8 cellular contexts compared by ENCODE assay signal in genomic region chr3:49358217-49358883, GRCh38. TPM values are rescaled to one million over a fixed set of nuclear protein-coding genes. Genes with fewer than 3 reads are reported as not detected.
A peak's percentile ranks its signal among the peaks of the same experiment; 100 is the strongest.
DNase-seq lines count a peak whose midpoint lies in the region; ATAC-seq lines count a peak whose summit lies in the region.

TSS of gene GPX1 (minus strand) at chr3:49358353. CDS start at chr3:49358278, 75 bp downstream.

- no peaks in the 10 kb centered on the region for H3K9me3 Mint-ChIP-seq in naive B cell
- H3K9me3 Mint-ChIP-seq in stimulated activated memory B cell treated with anti-CD40 and anti-IgM and Interleukin-4, amounts not matched to agents 10 μg/mL and 1 μg/mL and 100 μg/mL, for 72 hours: no peaks in the 10 kb centered on the region

- peak within 1 kb of the TSS; percentile 67 for H3K27ac ChIP-seq in Karpas-422 (ENCODE audit: low read length)

- H3K4me2 ChIP-seq in Karpas-422 (ENCODE audit: low read depth, low read length, poor library complexity, severe bottlenecking): peak within 1 kb of the TSS; percentile 67

- ATAC-seq in GM21723 (IDR thresholded peaks at IDR 0.05; ENCODE audit: unreplicated experiment) (peak; percentile 91), naive B cell (ENCODE audit: low read depth in 2 of 2) (peak; percentile 70)
- peak; percentile 95 for ATAC-seq in stimulated activated memory B cell treated with anti-CD40 and anti-IgM and Interleukin-4, amounts not matched to agents 10 μg/mL and 1 μg/mL and 100 μg/mL, for 72 hours

- peak within 1 kb of the TSS; percentile 70 for H3K4me3 ChIP-seq in Karpas-422 (ENCODE audit: low read length)

- peaks cover 24% of the 10 kb centered on the region for H3K4me1 ChIP-seq in Karpas-422 (ENCODE audit: low read length)

- no peaks in the 10 kb centered on the region for H3K9me3 ChIP-seq in Karpas-422 (ENCODE audit: low read length)

- H3K4me3 Mint-ChIP-seq in naive B cell: peak within 1 kb of the TSS; percentile 92 to 99 (median 98)
- peak within 1 kb of the TSS; percentile 87 for H3K4me3 Mint-ChIP-seq in stimulated activated memory B cell treated with anti-CD40 and anti-IgM and Interleukin-4, amounts not matched to agents 10 μg/mL and 1 μg/mL and 100 μg/mL, for 72 hours

- peaks cover 17% of the 10 kb centered on the region for H3K36me3 ChIP-seq in Karpas-422 (ENCODE audit: insufficient read depth, low read length)

- peaks cover 9 to 54% (median 35%) of the 10 kb centered on the region in 3 donors for H3K4me1 Mint-ChIP-seq in naive B cell
- peaks cover 36% of the 10 kb centered on the region for H3K4me1 Mint-ChIP-seq in stimulated activated memory B cell treated with anti-CD40 and anti-IgM and Interleukin-4, amounts not matched to agents 10 μg/mL and 1 μg/mL and 100 μg/mL, for 72 hours

- DNase-seq in DMS53 treated with DMSO at 0.1 percent for 48 hours (lab: John Stamatoyannopoulos, UW; ENCODE audit: unreplicated experiment) (peak; percentile 15), Karpas-422 (peak; percentile 96), RPMI8226 (peak; percentile 84), fibroblast of gingiva (ENCODE audit: low read depth) (peak; percentile 97), naive B cell (peak; percentile 71)
- peak; percentile 46 to 64 for DNase-seq in activated T-helper 1 cell treated with anti-CD3 and anti-CD28 coated beads, Interleukin-2, amount 50 U/mL, for 16 hours (ENCODE audit: low read depth in 1 of 2, low spot score in 1 of 2)

- peaks cover 15% of the 10 kb centered on the region for H3K79me2 ChIP-seq in Karpas-422 (ENCODE audit: low read length)

- peak within 1 kb of the TSS; percentile 96 to 99 (median 98) for H3K27ac Mint-ChIP-seq in naive B cell
- H3K27ac Mint-ChIP-seq in stimulated activated memory B cell treated with anti-CD40 and anti-IgM and Interleukin-4, amounts not matched to agents 10 μg/mL and 1 μg/mL and 100 μg/mL, for 72 hours: peak within 1 kb of the TSS; percentile 93

- no peaks in the 10 kb centered on the region for H4K20me1 ChIP-seq in Karpas-422 (ENCODE audit: insufficient read depth, low read depth, low read length)

- no peaks in the 10 kb centered on the region for H3K27me3 ChIP-seq in Karpas-422 (ENCODE audit: low read length)

- no peaks in the 10 kb centered on the region for H3K9me2 ChIP-seq in Karpas-422 (replicated peaks; ENCODE audit: insufficient read depth, low read length)

- peak within 1 kb of the TSS; percentile 76 for H3K9ac ChIP-seq in Karpas-422 (ENCODE audit: low read length)

- no peak within 1 kb of the TSS; the same call in 1 of the 2 replicates for H2AFZ ChIP-seq in Karpas-422 (ENCODE audit: low read length)

- no peaks in the 10 kb centered on the region for H3K27me3 Mint-ChIP-seq in naive B cell
- no peaks in the 10 kb centered on the region for H3K27me3 Mint-ChIP-seq in stimulated activated memory B cell treated with anti-CD40 and anti-IgM and Interleukin-4, amounts not matched to agents 10 μg/mL and 1 μg/mL and 100 μg/mL, for 72 hours

- H3K36me3 Mint-ChIP-seq in naive B cell: peaks cover 7 to 16% of the 10 kb centered on the region in 2 donors
- H3K36me3 Mint-ChIP-seq in stimulated activated memory B cell treated with anti-CD40 and anti-IgM and Interleukin-4, amounts not matched to agents 10 μg/mL and 1 μg/mL and 100 μg/mL, for 72 hours: peaks cover 52% of the 10 kb centered on the region

RNA-seq across cellular contexts. Expression of gene GPX1, which starts in this region (rescaled TPM):
- total RNA-seq in Karpas-422 (2014; rRNA removed; shearing (Covaris generic); ENCODE audit: low replicate concordance): 89.0 and 127 TPM in 2 replicates
- polyA plus RNA-seq in naive B cell (ENCODE audit: low read depth in 6 of 6): 100 to 1,000 TPM; 289 to 380 (median 329) TPM

Comparison
In these comparisons a context has a peak if more than half of its experiments do, and no peak if none do; other contexts are left out.
1. Peak in every context shown above with its lines: DNase-seq, ATAC-seq, H3K4me3 ChIP-seq and H3K27ac ChIP-seq.
2. DNase-seq: peak in every context shown above with its lines; median percentile 97 in fibroblast of gingiva; 96 in Karpas-422; 84 in RPMI8226; 71 in naive B cell; 55 in activated T-helper 1 cell treated with anti-CD3 and anti-CD28 coated beads, Interleukin-2, amount 50 U/mL, for 16 hours; 15 in DMS53 treated with DMSO at 0.1 percent for 48 hours.